ENCODE assay signal across 24 cellular contexts in the genomic region with DNA sequence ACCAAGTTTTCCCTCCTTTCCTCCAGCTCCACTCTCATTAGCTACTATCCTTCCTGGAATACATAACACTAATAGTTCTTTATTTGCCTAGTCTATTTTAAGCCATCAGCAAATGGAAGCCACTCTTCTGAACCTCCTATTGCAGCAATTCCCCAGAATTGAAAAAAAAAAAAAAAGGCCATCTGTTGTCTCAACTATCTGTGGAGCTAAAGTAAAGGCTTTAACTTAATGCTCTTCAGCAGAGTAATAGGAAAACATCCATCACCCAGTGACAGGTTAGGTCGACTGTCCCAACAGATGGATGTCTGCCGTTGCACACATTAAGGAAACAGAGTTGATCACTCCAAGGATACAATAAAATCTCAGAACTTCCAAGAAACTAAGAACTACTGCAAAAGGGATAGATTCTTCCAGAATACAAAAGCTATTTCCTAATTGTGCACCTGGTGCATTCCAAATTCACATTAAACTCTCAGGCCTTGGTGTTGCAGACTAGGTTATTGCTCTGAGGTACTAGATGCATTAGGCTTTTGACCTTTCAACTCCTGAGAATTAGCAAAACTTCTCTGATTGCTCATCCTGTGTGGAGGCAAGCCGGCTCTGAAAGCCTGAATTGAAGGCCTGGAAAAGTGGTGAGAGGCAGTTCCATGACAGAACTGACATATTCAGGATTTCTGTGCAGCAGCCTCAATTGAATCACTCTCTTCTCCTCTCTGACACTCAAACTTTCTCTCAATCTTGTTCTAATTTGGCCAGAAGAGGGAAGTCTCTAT.
DNase-seq lines count a peak whose midpoint lies in the region; ATAC-seq and TF ChIP-seq lines count a peak whose summit lies in the region.
"Had no signal": no experiment of that assay in that cellular context is flagged by ENCODE, and none has a peak within 500 bp of the region (broad histone marks: within the 10 kb centered on the region; RNA-seq: fewer than 3 reads in every experiment).

No MANE protein-coding gene starts in this region.

- no peak for ATAC-seq in HG03354 (IDR thresholded peaks at IDR 0.05; ENCODE audit: poor library complexity, severe bottlenecking, unreplicated experiment)
- ATAC-seq: gastroesophageal sphincter; naive thymus-derived CD8-positive, alpha-beta T cell; upper lobe of right lung had no signal

- H3K27me3 ChIP-seq in left ventricle myocardium inferior (ENCODE audit: low read depth): no peaks in the 10 kb centered on the region
- H3K27me3 ChIP-seq: BLaER1, gastroesophageal sphincter, sigmoid colon, upper lobe of right lung had no signal

- peak; percentile 17; the same call in 1 of the 2 replicates for TF ChIP-seq CTCF in VCaP (conservative IDR thresholded peaks at IDR 0.05)
- no peak for TF ChIP-seq CTCF in mesothelial cell of epicardium (IDR thresholded peaks at IDR 0.05; ENCODE audit: unreplicated experiment)
- TF ChIP-seq CTCF in left ventricle myocardium inferior (IDR thresholded peaks at IDR 0.05; ENCODE audit: borderline replicate concordance): no peak

- no peaks in the 10 kb centered on the region for H3K27me3 Mint-ChIP-seq in mesothelial cell of epicardium (ENCODE audit: low read depth)
- H3K27me3 Mint-ChIP-seq: memory B cell had no signal

- H3K4me1 ChIP-seq in left ventricle myocardium inferior: no peaks in the 10 kb centered on the region
- H3K4me1 ChIP-seq: BLaER1, gastroesophageal sphincter, sigmoid colon, upper lobe of right lung had no signal

- no peaks in the 10 kb centered on the region for H3K36me3 ChIP-seq in left ventricle myocardium inferior
- H3K36me3 ChIP-seq: BLaER1, gastroesophageal sphincter, sigmoid colon, upper lobe of right lung had no signal

- peaks cover 26% of the 10 kb centered on the region for H3K4me1 Mint-ChIP-seq in mesothelial cell of epicardium
- H3K4me1 Mint-ChIP-seq: memory B cell; naive thymus-derived CD8-positive, alpha-beta T cell had no signal

- H3K27ac ChIP-seq in VCaP (no peak overlapping the region), left ventricle myocardium inferior (replicated peaks) (no peak overlapping the region)
- H3K27ac ChIP-seq: BLaER1, gastroesophageal sphincter, KMS-11, sigmoid colon, SK-N-MC, upper lobe of right lung had no signal

- H3K4me3 ChIP-seq in left ventricle myocardium inferior: no peak overlapping the region
- H3K4me3 ChIP-seq: BLaER1, gastroesophageal sphincter, sigmoid colon, SK-N-MC, upper lobe of right lung had no signal

- H3K27ac Mint-ChIP-seq in mesothelial cell of epicardium: peak overlapping the region; percentile 32
- H3K27ac Mint-ChIP-seq: memory B cell; naive thymus-derived CD8-positive, alpha-beta T cell had no signal

- intact Hi-C loops in left ventricle myocardium inferior (cut with micrococcal nuclease): no loop called here

- H3K9me3 Mint-ChIP-seq in mesothelial cell of epicardium: peaks cover 7% of the 10 kb centered on the region
- H3K9me3 Mint-ChIP-seq: memory B cell; naive thymus-derived CD8-positive, alpha-beta T cell had no signal

- H3K9me3 ChIP-seq in left ventricle myocardium inferior (replicated peaks): peaks cover 2% of the 10 kb centered on the region
- H3K9me3 ChIP-seq: BLaER1, gastroesophageal sphincter, sigmoid colon, upper lobe of right lung had no signal

- no peaks in the 10 kb centered on the region for H3K36me3 Mint-ChIP-seq in mesothelial cell of epicardium
- H3K36me3 Mint-ChIP-seq: memory B cell; naive thymus-derived CD8-positive, alpha-beta T cell had no signal

- DNase-seq in DMS114 treated with DMSO at 0.1 percent for 48 hours (lab: John Stamatoyannopoulos, UW; ENCODE audit: unreplicated experiment) (peak; percentile 91), NCI-H2171 (lab: John Stamatoyannopoulos, UW) (peak; percentile 57), mesothelial cell of epicardium (ENCODE audit: low spot score in 2 of 2, unreplicated experiment in 2 of 2) (no peak), NOMO-1 treated with dmso at 0.1 percent for 144 hours (lab: John Stamatoyannopoulos, UW; ENCODE audit: unreplicated experiment) (no peak), T1000 (lab: John Stamatoyannopoulos, UW) (no peak), left ventricle myocardium inferior (no peak)
- DNase-seq: activated CD4-positive, alpha-beta T cell treated with anti-CD3 and anti-CD28 coated beads, Interleukin-2, amount 50 U/mL, for 48 hours; activated effector memory CD4-positive, alpha-beta T cell treated with Interleukin-2 at 50 U/mL for 16 hours; COR-L47; effector CD8-positive, alpha-beta T cell; GDM1; kidney; MV-4-11; naive thymus-derived CD8-positive, alpha-beta T cell; NCI-H1694; sigmoid colon; upper lobe of right lung had no signal

- no peak overlapping the region for H3K4me3 Mint-ChIP-seq in mesothelial cell of epicardium
- H3K4me3 Mint-ChIP-seq: memory B cell; naive thymus-derived CD8-positive, alpha-beta T cell had no signal

Comparison
In these comparisons a context has a peak if more than half of its experiments do, and no peak if none do; other contexts are left out.
1. DNase-seq: peak in DMS114 treated with DMSO at 0.1 percent for 48 hours (single experiment) and NCI-H2171 (single experiment); none in mesothelial cell of epicardium (0 of 2), NOMO-1 treated with dmso at 0.1 percent for 144 hours (single experiment), T1000 (single experiment) and left ventricle myocardium inferior (single experiment).